1 cellular context compared by ENCODE assay signal in genomic region chr16:74450236-74450635, GRCh38.
TF ChIP-seq lines count a peak whose summit lies in the region.

No MANE protein-coding gene starts in this region.

TF ChIP-seq in IMR-90, 13 proteins besides CTCF, POLR2A, EP300 and RAD21:
- no peak for TF ChIP-seq BHLHE40 (IDR thresholded peaks at IDR 0.05; ENCODE audit: low read depth, low read length)
- TF ChIP-seq, protein P1, sequence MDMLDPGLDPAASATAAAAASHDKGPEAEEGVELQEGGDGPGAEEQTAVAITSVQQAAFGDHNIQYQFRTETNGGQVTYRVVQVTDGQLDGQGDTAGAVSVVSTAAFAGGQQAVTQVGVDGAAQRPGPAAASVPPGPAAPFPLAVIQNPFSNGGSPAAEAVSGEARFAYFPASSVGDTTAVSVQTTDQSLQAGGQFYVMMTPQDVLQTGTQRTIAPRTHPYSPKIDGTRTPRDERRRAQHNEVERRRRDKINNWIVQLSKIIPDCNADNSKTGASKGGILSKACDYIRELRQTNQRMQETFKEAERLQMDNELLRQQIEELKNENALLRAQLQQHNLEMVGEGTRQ (IDR thresholded peaks at IDR 0.05; ENCODE audit: low read depth, low read length) = no peak
- TF ChIP-seq NFE2L2 (IDR thresholded peaks at IDR 0.05; ENCODE audit: low read depth, low read length) = no peak
- no peak for TF ChIP-seq CHD1 (IDR thresholded peaks at IDR 0.05; ENCODE audit: low read depth, low read length)
- TF ChIP-seq SMC3 (IDR thresholded peaks at IDR 0.05; ENCODE audit: low read depth, low read length) = no peak
- TF ChIP-seq MAFK (IDR thresholded peaks at IDR 0.05; ENCODE audit: low read depth, low read length) = no peak
- no peak for TF ChIP-seq RCOR1 (IDR thresholded peaks at IDR 0.05; ENCODE audit: insufficient replicate concordance, low read length)
TF ChIP-seq in IMR-90: peak in this region for 0.
